Comparison of ENCODE assay signal across 10 cellular contexts in genomic region chr14:67268456-67269115, GRCh38. TPM values are rescaled to one million over a fixed set of nuclear protein-coding genes. Genes with fewer than 3 reads are reported as not detected.
A peak's percentile ranks its signal among the peaks of the same experiment; 100 is the strongest.
DNase-seq lines count a peak whose midpoint lies in the region; ATAC-seq, FAIRE-seq and TF ChIP-seq lines count a peak whose summit lies in the region.
"Had no signal": no experiment of that assay in that cellular context is flagged by ENCODE, and none has a peak within 500 bp of the region (broad histone marks: within the 10 kb centered on the region; RNA-seq: fewer than 3 reads in every experiment).

No MANE protein-coding gene starts in this region.

- peaks cover 45% of the 10 kb centered on the region for H3K79me2 ChIP-seq in endothelial cell of umbilical vein (ENCODE audit: control insufficient read depth, insufficient read depth, low read length)

- peak overlapping the region; percentile 70 for H3K4me2 ChIP-seq in endothelial cell of umbilical vein (ENCODE audit: insufficient read depth, low read length)

- peak; percentile 14 for DNase-seq in NCI-H69 (lab: John Stamatoyannopoulos, UW)
- DNase-seq in endothelial cell of umbilical vein (ENCODE audit: low read depth, low spot score) = no peak
- DNase-seq in left lung = no peak
- DNase-seq in suprapubic skin (ENCODE audit: low spot score in 2 of 2) = no peak
- DNase-seq in H4 (ENCODE audit: low spot score) = no peak
- no peak for DNase-seq in NOMO-1 (lab: John Stamatoyannopoulos, UW; ENCODE audit: unreplicated experiment in 2 of 2)
- no peak for DNase-seq in GM20000 (ENCODE audit: low spot score)
- DNase-seq: lower lobe of right lung, SIG-M5 had no signal

- H3K9me1 ChIP-seq in endothelial cell of umbilical vein (replicated peaks; ENCODE audit: control insufficient read depth, extremely low read depth, insufficient read depth, low read length) = no peaks in the 10 kb centered on the region

- no peaks in the 10 kb centered on the region for H3K9me3 ChIP-seq in endothelial cell of umbilical vein (replicated peaks; ENCODE audit: control insufficient read depth, insufficient read depth, low read length)
- no peaks in the 10 kb centered on the region for H3K9me3 ChIP-seq in left lung
- H3K9me3 ChIP-seq in suprapubic skin = no peaks in the 10 kb centered on the region
- H3K9me3 ChIP-seq: lower lobe of right lung had no signal

- H3K9ac ChIP-seq in endothelial cell of umbilical vein (replicated peaks; ENCODE audit: extremely low read depth, insufficient read depth, low read length) = no peak overlapping the region

- peak; percentile 44 for FAIRE-seq in endothelial cell of umbilical vein (lab: Jason Lieb, UNC)

- no peak for TF ChIP-seq CTCF in endothelial cell of umbilical vein (IDR thresholded peaks at IDR 0.05; ENCODE audit: extremely low read depth in 1 of 2, insufficient read depth in 1 of 2, low read depth in 1 of 2, low read length in 2 of 2)
- TF ChIP-seq CTCF in left lung (IDR thresholded peaks at IDR 0.05) = no peak
- TF ChIP-seq CTCF in suprapubic skin (IDR thresholded peaks at IDR 0.05) = no peak
- no peak for TF ChIP-seq CTCF in GM20000 (IDR thresholded peaks at IDR 0.05; ENCODE audit: extremely low read depth, missing control alignments)

- no peak overlapping the region for H2AFZ ChIP-seq in endothelial cell of umbilical vein (ENCODE audit: low read depth, low read length)

- intact Hi-C loops in endothelial cell of umbilical vein (cut with micrococcal nuclease) (no loop called here), left lung (cut with DNase I) (no loop called here)

- H3K27ac ChIP-seq in endothelial cell of umbilical vein (ENCODE audit: insufficient read depth, low read depth, low read length) (no peak overlapping the region), left lung (peak overlapping the region; percentile 59 to 70), suprapubic skin (no peak overlapping the region)
- H3K27ac ChIP-seq: lower lobe of right lung had no signal

- ATAC-seq in left lung (no peak), HG03354 (IDR thresholded peaks at IDR 0.05; ENCODE audit: poor library complexity, severe bottlenecking, unreplicated experiment) (no peak)
- ATAC-seq: lower lobe of right lung had no signal

- peak overlapping the region in 1 of 3 experiments; percentile 29 for H3K4me3 ChIP-seq in endothelial cell of umbilical vein (replicated peaks in 1 of 3; ENCODE audit: insufficient read depth in 1 of 3, low read depth in 1 of 3, low read length in 3 of 3)
- H3K4me3 ChIP-seq in left lung = no peak overlapping the region
- peak overlapping the region; percentile 18 for H3K4me3 ChIP-seq in suprapubic skin

- BruUV-seq in endothelial cell of umbilical vein (replicated peaks; lab: Mats Ljungman, UMichigan) = no TSS peak

- CTCF ChIA-PET in endothelial cell of umbilical vein (lab: Charles Lee) = interaction anchor here (3.1 kb wide), 1 partner anchor 14 kb away, joined by 11 read pairs; no protein-coding TSS in a partner anchor

- H3K36me3 ChIP-seq in endothelial cell of umbilical vein (ENCODE audit: control insufficient read depth in 2 of 2, extremely low read depth in 1 of 2, insufficient read depth in 2 of 2, low read length in 2 of 2) = no peaks in the 10 kb centered on the region
- peaks cover 0 to 6% of the 10 kb centered on the region in 2 donors for H3K36me3 ChIP-seq in left lung
- H3K36me3 ChIP-seq in suprapubic skin = no peaks in the 10 kb centered on the region

- H3K4me1 ChIP-seq in endothelial cell of umbilical vein (ENCODE audit: control insufficient read depth, extremely low read depth, insufficient read depth, low read length) = peaks cover 16% of the 10 kb centered on the region
- peaks cover 17 to 35% of the 10 kb centered on the region in 2 donors for H3K4me1 ChIP-seq in left lung
- H3K4me1 ChIP-seq in suprapubic skin = peaks cover 38% of the 10 kb centered on the region

- 45% methylated on average over 10 of the region's 10 CpGs for WGBS in suprapubic skin

- peaks cover 5% of the 10 kb centered on the region for H4K20me1 ChIP-seq in endothelial cell of umbilical vein (replicated peaks; ENCODE audit: control insufficient read depth, extremely low read depth, insufficient read depth, low read length)

- no peak for TF ChIP-seq POLR2A in endothelial cell of umbilical vein (IDR thresholded peaks at IDR 0.05; ENCODE audit: low read depth, low read length)
- TF ChIP-seq POLR2A in suprapubic skin (IDR thresholded peaks at IDR 0.05) = no peak

- POLR2A ChIA-PET in endothelial cell of umbilical vein (lab: Charles Lee) = no interaction called here

- TF ChIP-seq EP300 in suprapubic skin (IDR thresholded peaks at IDR 0.05) = no peak

- H3K27me3 ChIP-seq in endothelial cell of umbilical vein (ENCODE audit: control insufficient read depth in 2 of 2, insufficient read depth in 2 of 2, low read length in 2 of 2) (no peaks in the 10 kb centered on the region), left lung (no peaks in the 10 kb centered on the region), suprapubic skin (no peaks in the 10 kb centered on the region)

- dilution Hi-C loops in endothelial cell of umbilical vein (cut with MboI; ENCODE audit: extremely low pct_ligation_motif_present, low sequenced_read_pairs) = no loop called here

TF ChIP-seq in endothelial cell of umbilical vein, 7 proteins besides CTCF, POLR2A, EP300 and RAD21:
- TF ChIP-seq MYC (IDR thresholded peaks at IDR 0.05; ENCODE audit: low read depth, low read length) = no peak
- TF ChIP-seq FOS (IDR thresholded peaks at IDR 0.05; ENCODE audit: borderline replicate concordance, insufficient read depth, low read length) = no peak
- TF ChIP-seq POLR2AphosphoS5 (IDR thresholded peaks at IDR 0.05; ENCODE audit: insufficient read depth, low read depth, low read length) = no peak
- no peak for TF ChIP-seq JUN (IDR thresholded peaks at IDR 0.05; ENCODE audit: borderline replicate concordance, insufficient read depth, insufficient read length, low read depth)
- TF ChIP-seq GATA2 (IDR thresholded peaks at IDR 0.05; ENCODE audit: insufficient read depth, insufficient read length, low read depth, low read length) = no peak
- TF ChIP-seq, protein P1, sequence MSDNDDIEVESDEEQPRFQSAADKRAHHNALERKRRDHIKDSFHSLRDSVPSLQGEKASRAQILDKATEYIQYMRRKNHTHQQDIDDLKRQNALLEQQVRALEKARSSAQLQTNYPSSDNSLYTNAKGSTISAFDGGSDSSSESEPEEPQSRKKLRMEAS (IDR thresholded peaks at IDR 0.05; ENCODE audit: insufficient read depth, insufficient read length) = no peak
- TF ChIP-seq EZH2 (IDR thresholded peaks at IDR 0.05; ENCODE audit: borderline replicate concordance, low read depth, low read length, severe bottlenecking) = no peak
TF ChIP-seq in endothelial cell of umbilical vein: peak in this region for 0.

RNA-seq across cellular contexts. Expression of gene PALS1, which starts 27.4 kb away (rescaled TPM):
- total RNA-seq in endothelial cell of umbilical vein (22.0 TPM in 2 replicates), left lung (10 to 100 TPM; 35.3 to 38.6 TPM), suprapubic skin (10 to 100 TPM in 3 of 4 donors, 1 to 10 TPM in 1; 9.0 to 23.4 (median 16.6) TPM)
- polyA plus RNA-seq in endothelial cell of umbilical vein = 3.7 and 5.2 TPM in 2 replicates
- polyA plus RNA-seq in endothelial cell of umbilical vein (2011; cell fraction: cytosol; rRNA removed) = 5.5 and 5.7 TPM in 2 replicates
- polyA plus RNA-seq in endothelial cell of umbilical vein (2011; cell fraction: nucleus; rRNA removed) = 9.1 and 12.7 TPM in 2 replicates
- 13.4 and 16.8 TPM in 2 replicates for polyA plus RNA-seq in endothelial cell of umbilical vein (2012)
- 14.7 and 14.9 TPM in 2 replicates for polyA minus RNA-seq in endothelial cell of umbilical vein
- 15.7 TPM for polyA minus RNA-seq in endothelial cell of umbilical vein (2011; cell fraction: cytosol; rRNA and poly(A)+ RNA removed)
- 25.3 and 29.9 TPM in 2 replicates for polyA minus RNA-seq in endothelial cell of umbilical vein (2011; cell fraction: nucleus; rRNA and poly(A)+ RNA removed)
- total RNA-seq in H4 (2014; rRNA removed; shearing (Covaris generic)) = 20.4 and 24.2 TPM in 2 replicates

Comparison
In these comparisons a context has a peak if more than half of its experiments do, and no peak if none do; other contexts are left out.
1. H3K27ac ChIP-seq: peak in left lung (2 of 2); none in endothelial cell of umbilical vein (single experiment) and suprapubic skin (single experiment).